8 cellular contexts compared by ENCODE assay signal in the genomic region with DNA sequence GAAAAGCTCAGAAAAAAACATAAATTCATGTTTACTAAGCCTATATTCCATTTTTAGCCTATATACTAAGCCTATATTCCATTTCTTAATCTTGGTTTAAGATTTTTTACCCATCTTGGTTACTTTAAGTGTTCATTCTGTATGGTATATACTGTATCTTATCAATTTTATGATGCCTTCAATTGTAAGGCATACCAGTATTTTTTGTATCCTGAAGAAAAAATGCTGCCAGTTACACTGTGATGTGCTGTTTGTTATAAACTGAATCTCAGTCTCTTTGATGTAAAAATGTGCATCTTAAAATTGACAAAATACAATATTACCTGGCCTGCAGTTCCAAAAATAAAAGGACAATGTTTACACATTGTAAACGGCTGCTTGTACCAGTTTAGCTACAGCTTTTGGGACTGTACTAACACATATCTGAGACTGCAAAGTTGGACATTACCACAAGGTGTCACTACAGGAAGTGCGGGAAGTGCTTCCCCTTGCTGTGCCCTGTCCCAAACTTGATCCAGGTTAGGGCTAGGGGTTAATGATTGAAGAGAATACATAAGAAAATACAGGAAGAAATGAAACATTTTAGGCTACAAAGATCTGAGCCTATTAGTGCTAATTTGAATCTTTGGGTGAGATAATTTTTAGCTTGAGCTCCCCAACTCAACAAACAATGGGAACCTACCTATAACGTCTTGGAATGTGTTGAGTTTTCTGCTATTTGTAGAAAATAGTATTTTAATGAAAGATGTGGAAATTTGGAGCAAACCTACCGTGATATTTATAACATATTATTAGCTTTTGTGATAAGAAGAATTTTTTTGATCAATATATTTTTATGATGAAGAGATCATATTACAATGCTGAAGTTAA.
A peak's percentile ranks its signal among the peaks of the same experiment; 100 is the strongest.
DNase-seq lines count a peak whose midpoint lies in the region; ATAC-seq and TF ChIP-seq lines count a peak whose summit lies in the region.

No MANE protein-coding gene starts in this region.

- H3K14ac ChIP-seq in IMR-90 (replicated peaks; ENCODE audit: low read depth, low read length) (no peak overlapping the region), mesenchymal stem cell (ENCODE audit: low read length in 2 of 2) (no peak overlapping the region)

- intact Hi-C loops in IMR-90 (cut with micrococcal nuclease): loop anchor here (1.0 kb wide), 1 partner anchor 657 kb away; no protein-coding TSS in a partner anchor
- intact Hi-C loops in dorsolateral prefrontal cortex (cut with DNase I): loop anchor here in 1 of 2 donors (5.0 to 10.0 kb wide), 2 partner anchors 156 to 658 kb away; no protein-coding TSS in a partner anchor
- intact Hi-C loops in lower leg skin (cut with DNase I; ENCODE audit: low total_unique reads): no loop called here

- dilution Hi-C loops in IMR-90 (cut with HindIII; ENCODE audit: low sequenced_read_pairs, unreplicated experiment): no loop called here

- no CpG with 5 or more reads among the region's 4 CpGs for WGBS in IMR-90 (ENCODE audit: extremely low coverage in 2 of 2, insufficient read length in 1 of 2), 2 experiments
- 27% methylated on average over 2 of the region's 4 CpGs for WGBS in mesenchymal stem cell
- WGBS in lower leg skin, 2 donors: 31 to 33% methylated on average over 4 of the region's 4 CpGs

- in situ Hi-C loops in IMR-90 (cut with MboI; ENCODE audit: low sequenced_read_pairs): loop anchor here (10.0 kb wide), 1 partner anchor 656 kb away; no protein-coding TSS in a partner anchor

- H3K23ac ChIP-seq in IMR-90 (ENCODE audit: low read depth, low read length) (no peak overlapping the region), mesenchymal stem cell (ENCODE audit: low read length in 2 of 2) (no peak overlapping the region)

- H2BK5ac ChIP-seq in IMR-90 (ENCODE audit: low read depth, low read length, poor library complexity, severe bottlenecking): no peak overlapping the region
- no peak overlapping the region for H2BK5ac ChIP-seq in mesenchymal stem cell (ENCODE audit: low read depth, low read length, poor library complexity, severe bottlenecking)

- H3K9me1 ChIP-seq in IMR-90 (ENCODE audit: insufficient read depth, low read length): no peaks in the 10 kb centered on the region

- H2BK15ac ChIP-seq in IMR-90 (ENCODE audit: low read depth, low read length) (no peak overlapping the region), mesenchymal stem cell (ENCODE audit: low read depth, poor library complexity, severe bottlenecking) (no peak overlapping the region)

- H3K4me1 ChIP-seq in IMR-90 (ENCODE audit: control insufficient read depth, insufficient read depth, low read length) (no peaks in the 10 kb centered on the region), Peyer's patch (no peaks in the 10 kb centered on the region), mesenchymal stem cell (ENCODE audit: control insufficient read depth, insufficient read depth, low read depth, low read length) (no peaks in the 10 kb centered on the region)

- peak; percentile 86 for ATAC-seq in GM21737 (IDR thresholded peaks at IDR 0.05; ENCODE audit: unreplicated experiment)
- peak; percentile 94 for ATAC-seq in IMR-90 (ENCODE audit: low read depth)

- POLR2A ChIA-PET in IMR-90 (lab: Charles Lee; ENCODE audit: unreplicated experiment): interaction anchor here (0.6 kb wide), 1 partner anchor 57 kb away, joined by 5 read pairs; no protein-coding TSS in a partner anchor

- DNase-seq in A172 (ENCODE audit: low spot score) (peak; percentile 70), ELF-1 (ENCODE audit: low read depth, low spot score) (peak; percentile 31), IMR-90 (peak; percentile 36), Peyer's patch (peak in 1 of 3 donors; percentile 51), dorsolateral prefrontal cortex (peak in 1 of 10 donors; percentile 4), mesenchymal stem cell (peak; percentile 41), lower leg skin (ENCODE audit: low spot score in 2 of 2) (no peak)

- H3K18ac ChIP-seq in IMR-90 (ENCODE audit: low read depth, low read length) (no peak overlapping the region), mesenchymal stem cell (ENCODE audit: low read depth in 1 of 2, low read length in 2 of 2) (no peak overlapping the region)

- H3K9ac ChIP-seq in IMR-90 (ENCODE audit: low read depth, low read length) (no peak overlapping the region), mesenchymal stem cell (ENCODE audit: low read length) (no peak overlapping the region)

- CTCF ChIA-PET in IMR-90 (lab: Yijun Ruan, JAX): interaction anchor here (0.5 to 2.1 kb wide), 8 partner anchors 10 to 656 kb away, joined by 3 to 8 read pairs (median 4); no protein-coding TSS in a partner anchor

- H4K20me1 ChIP-seq in IMR-90 (ENCODE audit: insufficient read depth, low read length): no peaks in the 10 kb centered on the region

- BruUV-seq in IMR-90 (replicated peaks; lab: Mats Ljungman, UMichigan): no TSS peak

- H3K4me2 ChIP-seq in IMR-90 (ENCODE audit: low read depth, low read length) (no peak overlapping the region), mesenchymal stem cell (ENCODE audit: low read length, poor library complexity, severe bottlenecking) (no peak overlapping the region)

- H3K9me3 ChIP-seq in IMR-90 (ENCODE audit: control insufficient read depth, insufficient read depth, low read length) (no peaks in the 10 kb centered on the region), Peyer's patch (no peaks in the 10 kb centered on the region), mesenchymal stem cell (ENCODE audit: control insufficient read depth, low read length) (no peaks in the 10 kb centered on the region)

- H3K56ac ChIP-seq in IMR-90 (ENCODE audit: extremely low read depth, insufficient read depth, low read length): no peak overlapping the region

- no peak overlapping the region for H3K27ac ChIP-seq in IMR-90 (ENCODE audit: insufficient read depth, low read length)
- H3K27ac ChIP-seq in Peyer's patch: no peak overlapping the region
- no peak overlapping the region for H3K27ac ChIP-seq in dorsolateral prefrontal cortex
- H3K27ac ChIP-seq in mesenchymal stem cell (ENCODE audit: low read length, poor library complexity, severe bottlenecking): no peak overlapping the region

- no peak overlapping the region for H2AK5ac ChIP-seq in IMR-90 (ENCODE audit: low read depth, low read length)
- H2AK5ac ChIP-seq in mesenchymal stem cell (ENCODE audit: low read length, severe bottlenecking): no peak overlapping the region

- H4K8ac ChIP-seq in IMR-90 (ENCODE audit: low read depth in 2 of 2, low read length in 2 of 2) (no peak overlapping the region), mesenchymal stem cell (ENCODE audit: low read length) (no peak overlapping the region)

- H4K91ac ChIP-seq in IMR-90 (ENCODE audit: insufficient read depth, low read depth, low read length) (no peak overlapping the region), mesenchymal stem cell (ENCODE audit: low read length) (no peak overlapping the region)

- no peak overlapping the region for H3K4me3 ChIP-seq in IMR-90 (ENCODE audit: insufficient read depth, low read depth, low read length)
- no peak overlapping the region for H3K4me3 ChIP-seq in Peyer's patch
- no peak overlapping the region for H3K4me3 ChIP-seq in dorsolateral prefrontal cortex
- no peak overlapping the region for H3K4me3 ChIP-seq in mesenchymal stem cell (ENCODE audit: insufficient read depth in 1 of 2, low read depth in 1 of 2, low read length in 2 of 2)
- H3K4me3 ChIP-seq in lower leg skin (ENCODE audit: low read depth, poor library complexity, severe bottlenecking): no peak overlapping the region

- TF ChIP-seq POLR2A in IMR-90 (IDR thresholded peaks at IDR 0.05; ENCODE audit: low read depth, low read length): no peak
- TF ChIP-seq POLR2A in Peyer's patch (IDR thresholded peaks at IDR 0.05): no peak
- no peak for TF ChIP-seq POLR2A in lower leg skin (IDR thresholded peaks at IDR 0.05)

- peak; percentile 66 for TF ChIP-seq CTCF in IMR-90 (conservative IDR thresholded peaks at IDR 0.05; ENCODE audit: low read depth, low read length)
- peak; percentile 42 to 70 (median 56) for TF ChIP-seq CTCF in Peyer's patch (IDR thresholded peaks at IDR 0.05)
- TF ChIP-seq CTCF in dorsolateral prefrontal cortex (IDR thresholded peaks at IDR 0.05 in 54 of 56, conservative IDR thresholded peaks at IDR 0.05 in 2 of 56; ENCODE audit: low read depth in 1 of 56, partially characterized antibody in 56 of 56): peak; percentile 17 to 76 (median 58)
- TF ChIP-seq CTCF in lower leg skin (IDR thresholded peaks at IDR 0.05): no peak

- H3K4ac ChIP-seq in IMR-90 (ENCODE audit: low read depth, low read length): no peak overlapping the region
- no peak overlapping the region for H3K4ac ChIP-seq in mesenchymal stem cell (ENCODE audit: low read depth in 1 of 2, low read length in 2 of 2)

- no peak overlapping the region for H4K5ac ChIP-seq in IMR-90 (ENCODE audit: low read depth, low read length)

- no peak overlapping the region for H2BK12ac ChIP-seq in mesenchymal stem cell (ENCODE audit: low read length in 2 of 2)

- H2AFZ ChIP-seq in IMR-90 (replicated peaks; ENCODE audit: low read length, poor library complexity) (no peak overlapping the region), mesenchymal stem cell (ENCODE audit: low read depth, low read length) (no peak overlapping the region)

- H2BK120ac ChIP-seq in IMR-90 (ENCODE audit: low read depth, low read length): no peak overlapping the region
- H2BK120ac ChIP-seq in mesenchymal stem cell (ENCODE audit: low read depth, low read length): no peak overlapping the region

- no peaks in the 10 kb centered on the region for H3K79me1 ChIP-seq in IMR-90 (ENCODE audit: low read depth in 1 of 2, low read length in 2 of 2)
- H3K79me1 ChIP-seq in mesenchymal stem cell (replicated peaks; ENCODE audit: low read length, poor library complexity, severe bottlenecking): no peaks in the 10 kb centered on the region

- H3K27me3 ChIP-seq in IMR-90 (ENCODE audit: control insufficient read depth, insufficient read depth, low read length) (no peaks in the 10 kb centered on the region), Peyer's patch (no peaks in the 10 kb centered on the region), dorsolateral prefrontal cortex (peaks cover 0 to 4% (median 0%) of the 10 kb centered on the region in 45 donors), mesenchymal stem cell (ENCODE audit: control insufficient read depth in 1 of 2, insufficient read depth in 1 of 2, low read length in 2 of 2) (no peaks in the 10 kb centered on the region)

- H3K36me3 ChIP-seq in IMR-90 (ENCODE audit: control insufficient read depth, insufficient read depth, low read length) (no peaks in the 10 kb centered on the region), Peyer's patch (no peaks in the 10 kb centered on the region), mesenchymal stem cell (ENCODE audit: control insufficient read depth in 1 of 2, insufficient read depth in 2 of 2, low read depth in 1 of 2, low read length in 2 of 2) (no peaks in the 10 kb centered on the region)

- no peak overlapping the region for H2BK20ac ChIP-seq in IMR-90 (ENCODE audit: low read depth, low read length)

- peak; percentile 58 for TF ChIP-seq RAD21 in IMR-90 (IDR thresholded peaks at IDR 0.05; ENCODE audit: low read length)

- no peak overlapping the region for H2AK9ac ChIP-seq in IMR-90 (replicated peaks; ENCODE audit: low read depth, low read length, poor library complexity)

TF ChIP-seq in IMR-90, 13 proteins besides CTCF, POLR2A, EP300 and RAD21:
- no peak for TF ChIP-seq BHLHE40 (IDR thresholded peaks at IDR 0.05; ENCODE audit: low read depth, low read length)
- TF ChIP-seq SMC3 (IDR thresholded peaks at IDR 0.05; ENCODE audit: low read depth, low read length): peak; percentile 53; the same call in 1 of the 2 replicates
- TF ChIP-seq MAZ (IDR thresholded peaks at IDR 0.05; ENCODE audit: borderline replicate concordance, low read depth, low read length): no peak
TF ChIP-seq in IMR-90: peak in this region for 1.

Comparison
In these comparisons a context has a peak if more than half of its experiments do, and no peak if none do; other contexts are left out.
1. DNase-seq: peak in A172 (single experiment), ELF-1 (single experiment), IMR-90 (single experiment) and mesenchymal stem cell (single experiment); none in lower leg skin (0 of 2).
2. CTCF ChIP-seq: peak in IMR-90 (single experiment), Peyer's patch (6 of 6) and dorsolateral prefrontal cortex (56 of 56); none in lower leg skin (0 of 3).